9 cellular contexts compared by ENCODE assay signal in the genomic region with DNA sequence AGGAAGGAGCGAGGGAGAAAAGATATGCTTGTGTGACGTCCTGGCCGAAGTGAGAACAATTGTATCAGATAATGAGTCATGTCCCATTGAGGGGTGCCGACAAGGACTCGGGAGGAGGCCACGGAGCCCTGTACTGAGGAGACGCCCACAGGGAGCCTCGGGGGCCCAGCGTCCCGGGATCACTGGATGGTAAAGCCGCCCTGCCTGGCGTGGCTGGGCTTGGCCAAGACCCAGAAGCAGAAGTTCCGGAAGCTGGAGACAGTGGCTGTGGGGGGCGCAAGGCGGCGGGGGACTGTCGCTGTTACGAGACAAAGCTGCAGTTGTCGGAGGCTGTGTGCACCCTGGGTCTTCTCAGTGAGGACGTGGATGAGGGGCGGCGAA. TPM values are rescaled to one million over a fixed set of nuclear protein-coding genes. Genes with fewer than 3 reads are reported as not detected.
DNase-seq lines count a peak whose midpoint lies in the region; ATAC-seq and TF ChIP-seq lines count a peak whose summit lies in the region.
"Had no signal": no experiment of that assay in that cellular context is flagged by ENCODE, and none has a peak within 500 bp of the region (broad histone marks: within the 10 kb centered on the region; RNA-seq: fewer than 3 reads in every experiment).

No MANE protein-coding gene starts in this region.

- CTCF ChIA-PET in GM10248 (lab: Yijun Ruan, JAX), result no interaction called here

- H3K27me3 Mint-ChIP-seq in activated T-helper 17 cell treated with anti-CD3 and anti-CD28 coated beads, Interleukin-2, amount 50 U/mL, for 72 hours, result no peaks in the 10 kb centered on the region

- H3K4me3 Mint-ChIP-seq in activated T-helper 17 cell treated with anti-CD3 and anti-CD28 coated beads, Interleukin-2, amount 50 U/mL, for 72 hours, result no peak overlapping the region

- peak; percentile 39 to 76 (median 69) for ATAC-seq in heart left ventricle
- ATAC-seq in GM18505 (IDR thresholded peaks at IDR 0.05; ENCODE audit: unreplicated experiment), result no peak
- ATAC-seq in activated T-helper 17 cell treated with anti-CD3 and anti-CD28 coated beads, Interleukin-2, amount 50 U/mL, for 72 hours (replicated peaks), result no peak

- no peaks in the 10 kb centered on the region for H3K9me3 Mint-ChIP-seq in activated T-helper 17 cell treated with anti-CD3 and anti-CD28 coated beads, Interleukin-2, amount 50 U/mL, for 72 hours

- H3K27me3 ChIP-seq in cardiac muscle cell (peaks cover 10% of the 10 kb centered on the region), heart left ventricle (peaks cover 0 to 5% (median 0%) of the 10 kb centered on the region in 9 donors), mucosa of stomach (ENCODE audit: control insufficient read depth, insufficient read depth, low read length) (no peaks in the 10 kb centered on the region)

- H3K4me1 Mint-ChIP-seq in activated T-helper 17 cell treated with anti-CD3 and anti-CD28 coated beads, Interleukin-2, amount 50 U/mL, for 72 hours, result no peaks in the 10 kb centered on the region

- TF ChIP-seq CTCF in cardiac muscle cell (IDR thresholded peaks at IDR 0.05; ENCODE audit: low read depth, low read length), result no peak
- TF ChIP-seq CTCF in heart left ventricle (IDR thresholded peaks at IDR 0.05), result no peak
- TF ChIP-seq CTCF in GM10248 (IDR thresholded peaks at IDR 0.05; ENCODE audit: control extremely low read depth, extremely low read depth, low read depth, missing control alignments), result no peak

- H3K27ac Mint-ChIP-seq in activated T-helper 17 cell treated with anti-CD3 and anti-CD28 coated beads, Interleukin-2, amount 50 U/mL, for 72 hours, result no peak overlapping the region

- POLR2A ChIA-PET in GM10248 (lab: Yijun Ruan, JAX), result no interaction called here

- H3K36me3 ChIP-seq in cardiac muscle cell (no peaks in the 10 kb centered on the region), heart left ventricle (peaks cover 0 to 25% (median 0%) of the 10 kb centered on the region in 9 donors), mucosa of stomach (ENCODE audit: control insufficient read depth, insufficient read depth, low read length) (no peaks in the 10 kb centered on the region)

- H3K9me3 ChIP-seq in cardiac muscle cell (ENCODE audit: low read depth) (no peaks in the 10 kb centered on the region), heart left ventricle (no peaks in the 10 kb centered on the region), mucosa of stomach (ENCODE audit: control insufficient read depth, low read length) (no peaks in the 10 kb centered on the region)

- H3K4me1 ChIP-seq in cardiac muscle cell (ENCODE audit: low read depth), result peaks cover 21% of the 10 kb centered on the region
- peaks cover 0 to 32% (median 10%) of the 10 kb centered on the region in 12 donors for H3K4me1 ChIP-seq in heart left ventricle
- H3K4me1 ChIP-seq in mucosa of stomach (ENCODE audit: control insufficient read depth, insufficient read depth, low read length), result peaks cover 12% of the 10 kb centered on the region

- peak; percentile 45 to 66 for DNase-seq in cardiac muscle cell (ENCODE audit: low read depth in 1 of 2, low spot score in 1 of 2)
- no peak for DNase-seq in cardiac septum (ENCODE audit: low spot score)
- peak in 3 of 5 donors; percentile 51 to 71 (median 60) for DNase-seq in heart left ventricle
- no peak for DNase-seq in GM10248 (ENCODE audit: extremely low spot score)
- no peak for DNase-seq in stimulated activated CD4-positive, alpha-beta T cell treated with anti-CD3 and anti-CD28 coated beads, Interleukin-4, amount 100 ng/mL, for 4 hours
- DNase-seq: NCI-H510A had no signal

- H3K9ac ChIP-seq in mucosa of stomach (ENCODE audit: low read length), result peak overlapping the region; percentile 29

- no peak for TF ChIP-seq POLR2A in heart left ventricle (IDR thresholded peaks at IDR 0.05)
- no peak for TF ChIP-seq POLR2A in GM18505 (IDR thresholded peaks at IDR 0.05; ENCODE audit: borderline replicate concordance, extremely low read depth, insufficient read depth, insufficient read length)

- H3K27ac ChIP-seq in cardiac muscle cell (no peak overlapping the region), heart left ventricle (peak overlapping the region in 9 of 12 donors; percentile 15 to 75 (median 60))

- 47 to 53% (median 50%) methylated on average over 10 to 22 of the region's 22 CpGs for WGBS in heart left ventricle, 4 donors

- intact Hi-C loops in cardiac septum (cut with DNase I), result loop anchor here (2.0 kb wide), 1 partner anchor 14 kb away; no protein-coding TSS in a partner anchor
- intact Hi-C loops in heart left ventricle (cut with DNase I), result loop anchor here in 2 of 10 donors (2.0 to 5.0 kb wide), 2 partner anchors 44 to 71 kb away; no protein-coding TSS in a partner anchor

- no peak overlapping the region for H3K4me3 ChIP-seq in cardiac muscle cell
- peak overlapping the region in 1 of 12 donors; percentile 6 for H3K4me3 ChIP-seq in heart left ventricle
- no peak overlapping the region for H3K4me3 ChIP-seq in mucosa of stomach (ENCODE audit: low read length)

- H3K36me3 Mint-ChIP-seq in activated T-helper 17 cell treated with anti-CD3 and anti-CD28 coated beads, Interleukin-2, amount 50 U/mL, for 72 hours (ENCODE audit: low read depth), result no peaks in the 10 kb centered on the region

RNA-seq across cellular contexts. Expression of a gene that starts 54.2 kb away (rescaled TPM):
- total RNA-seq in cardiac muscle cell (32.0 and 38.6 TPM in 2 replicates), cardiac septum (38.9 TPM), heart left ventricle (10 to 100 TPM; 26.0 to 61.0 (median 43.6) TPM)
- polyA plus RNA-seq in cardiac muscle cell (23.7 and 27.6 TPM in 2 replicates), heart left ventricle (10 to 100 TPM; 37.7 to 40.0 TPM)
- 1 to 10 TPM; 2.0 to 3.0 TPM for total RNA-seq in activated T-helper 17 cell treated with anti-CD3 and anti-CD28 coated beads, Interleukin-2, amount 50 U/mL, for 72 hours

Comparison
In these comparisons a context has a peak if more than half of its experiments do, and no peak if none do; other contexts are left out.
1. DNase-seq: peak in cardiac muscle cell (2 of 2) and heart left ventricle (3 of 5); none in cardiac septum (single experiment), GM10248 (single experiment) and stimulated activated CD4-positive, alpha-beta T cell treated with anti-CD3 and anti-CD28 coated beads, Interleukin-4, amount 100 ng/mL, for 4 hours (0 of 2).
2. ATAC-seq: peak in heart left ventricle (4 of 4); none in GM18505 (single experiment) and activated T-helper 17 cell treated with anti-CD3 and anti-CD28 coated beads, Interleukin-2, amount 50 U/mL, for 72 hours (single experiment).